ENCODE assay signal across 1 cellular context in genomic region chr11:65554842-65555395, GRCh38.
TF ChIP-seq lines count a peak whose summit lies in the region.

No MANE protein-coding gene starts in this region.

TF ChIP-seq in WTC11, 78 proteins besides CTCF, POLR2A, EP300 and RAD21 (continued from another document):
- TF ChIP-seq PRDM15 (CRISPR knock-in tag; IDR thresholded peaks at IDR 0.05): no peak
